ENCODE assay signal across 8 cellular contexts in genomic region chr6:125753218-125753936, GRCh38. TPM values are rescaled to one million over a fixed set of nuclear protein-coding genes. Genes with fewer than 3 reads are reported as not detected.
DNase-seq lines count a peak whose midpoint lies in the region; TF ChIP-seq lines count a peak whose summit lies in the region.

No MANE protein-coding gene starts in this region.

- H3K4me3 Mint-ChIP-seq in chondrocyte (ENCODE audit: unreplicated experiment) = peak overlapping the region; percentile 57

- H3K4me1 Mint-ChIP-seq in chondrocyte (ENCODE audit: low read depth) = peaks cover 74% of the 10 kb centered on the region

- TF ChIP-seq RAD21 in neural cell (conservative IDR thresholded peaks at IDR 0.05) = peak; percentile 74

- H3K27ac ChIP-seq in DOHH2 (ENCODE audit: low read depth, low read length) = no peak overlapping the region
- no peak overlapping the region for H3K27ac ChIP-seq in neural cell (ENCODE audit: low read length)

- no peaks in the 10 kb centered on the region for H3K9me2 ChIP-seq in DOHH2 (replicated peaks; ENCODE audit: control insufficient read depth, low read length)
- H3K9me2 ChIP-seq in neural cell (ENCODE audit: insufficient read depth, low read length) = no peaks in the 10 kb centered on the region

- H3K27me3 ChIP-seq in DOHH2 (ENCODE audit: control insufficient read depth, low read length) (peaks cover 37% of the 10 kb centered on the region), neural cell (ENCODE audit: insufficient read depth, low read depth, low read length) (peaks cover 43% of the 10 kb centered on the region)

- H3K27me3 Mint-ChIP-seq in chondrocyte (ENCODE audit: low read depth) = no peaks in the 10 kb centered on the region

- no peak overlapping the region for H2AFZ ChIP-seq in neural cell (ENCODE audit: low read depth, low read length)

- peak overlapping the region; percentile 73 for H3K27ac Mint-ChIP-seq in chondrocyte (ENCODE audit: unreplicated experiment)

- H4K20me1 ChIP-seq in DOHH2 (ENCODE audit: control insufficient read depth, insufficient read depth, low read depth, low read length) = no peaks in the 10 kb centered on the region
- H4K20me1 ChIP-seq in neural cell (ENCODE audit: insufficient read depth) = no peaks in the 10 kb centered on the region

- H3K9me3 Mint-ChIP-seq in chondrocyte (ENCODE audit: low read depth) = no peaks in the 10 kb centered on the region

- peak; percentile 52 for TF ChIP-seq CTCF in DOHH2 (IDR thresholded peaks at IDR 0.05; ENCODE audit: low read depth, low read length, poor library complexity, severe bottlenecking)
- peak; percentile 88 for TF ChIP-seq CTCF in chondrocyte (IDR thresholded peaks at IDR 0.05)
- peak; percentile 67 for TF ChIP-seq CTCF in neural cell (IDR thresholded peaks at IDR 0.05; ENCODE audit: poor library complexity, severe bottlenecking)

- no peaks in the 10 kb centered on the region for H3K9me3 ChIP-seq in DOHH2 (ENCODE audit: control insufficient read depth, insufficient read depth, low read length)
- H3K9me3 ChIP-seq in neural cell (ENCODE audit: low read length) = no peaks in the 10 kb centered on the region

- no peak for TF ChIP-seq EP300 in neural cell (conservative IDR thresholded peaks at IDR 0.05; ENCODE audit: poor library complexity, severe bottlenecking)

- H3K36me3 ChIP-seq in DOHH2 (ENCODE audit: control insufficient read depth, low read length) (no peaks in the 10 kb centered on the region; the same call in 1 of the 2 replicates), neural cell (ENCODE audit: insufficient read depth, low read length) (no peaks in the 10 kb centered on the region)

- peaks cover 22% of the 10 kb centered on the region for H3K36me3 Mint-ChIP-seq in chondrocyte (ENCODE audit: low read depth)

- H3K79me2 ChIP-seq in DOHH2 (ENCODE audit: control insufficient read depth, low read length) (peaks cover 3% of the 10 kb centered on the region; the same call in 1 of the 2 replicates), neural cell (replicated peaks; ENCODE audit: insufficient read depth, low read length) (no peaks in the 10 kb centered on the region)

- H3K9ac ChIP-seq in neural cell (ENCODE audit: low read length) = no peak overlapping the region

- H3K4me3 ChIP-seq in DOHH2 (ENCODE audit: low read length) (no peak overlapping the region), neural cell (ENCODE audit: low read length) (no peak overlapping the region)

- H3K4me1 ChIP-seq in DOHH2 (ENCODE audit: control insufficient read depth, low read length) = peaks cover 27% of the 10 kb centered on the region

- H3F3A ChIP-seq in DOHH2 (ENCODE audit: control insufficient read depth, insufficient read depth) (peaks cover 10% of the 10 kb centered on the region), neural cell (ENCODE audit: insufficient read depth, low read length, poor library complexity, severe bottlenecking) (no peaks in the 10 kb centered on the region)

- DNase-seq in NCI-H146 treated with DMSO at 0.1 percent for 48 hours (lab: John Stamatoyannopoulos, UW; ENCODE audit: unreplicated experiment) = peak; percentile 52
- no peak for DNase-seq in chondrocyte (ENCODE audit: low spot score)
- DNase-seq in DMS153 (lab: John Stamatoyannopoulos, UW) = no peak
- no peak for DNase-seq in NCI-H1092 treated with DMSO at 0.1 percent for 48 hours (lab: John Stamatoyannopoulos, UW)
- DNase-seq in HK-2 (ENCODE audit: unreplicated experiment) = no peak
- DNase-seq in activated CD4-positive, alpha-beta T cell treated with anti-CD3 and anti-CD28 coated beads for 48 hours = no peak

- no peak overlapping the region for H3K4me2 ChIP-seq in DOHH2 (ENCODE audit: low read length)
- H3K4me2 ChIP-seq in neural cell (ENCODE audit: low read length) = no peak overlapping the region

TF ChIP-seq in neural cell, 6 proteins besides CTCF, POLR2A, EP300 and RAD21:
- TF ChIP-seq SMC3 (conservative IDR thresholded peaks at IDR 0.05; ENCODE audit: poor library complexity) (peak; percentile 82), REST (IDR thresholded peaks at IDR 0.05; ENCODE audit: borderline replicate concordance) (no peak)

RNA-seq across cellular contexts. Expression of gene HEY2, which starts 3.9 kb away (rescaled TPM):
- total RNA-seq in chondrocyte = 17.6 to 43.0 TPM (median 41.2 TPM) in 3 replicates
- polyA plus RNA-seq in neural cell = 0.20 TPM in 1 of 2 replicates, not detected in the other
- polyA minus RNA-seq in neural cell = not detected in 2 replicates

RNA-seq across cellular contexts. Expression of gene NCOA7, which starts 37.4 kb away (rescaled TPM):
- 49.6 to 80.7 TPM (median 74.9 TPM) in 3 replicates for total RNA-seq in chondrocyte
- polyA plus RNA-seq in neural cell = 13.7 and 17.1 TPM in 2 replicates
- 21.7 and 38.2 TPM in 2 replicates for polyA minus RNA-seq in neural cell
